Comparison of ENCODE assay signal across 14 cellular contexts in genomic region chr22:48947636-48948035, GRCh38.
DNase-seq lines count a peak whose midpoint lies in the region; ATAC-seq and TF ChIP-seq lines count a peak whose summit lies in the region.
"Had no signal": no experiment of that assay in that cellular context is flagged by ENCODE, and none has a peak within 500 bp of the region (broad histone marks: within the 10 kb centered on the region; RNA-seq: fewer than 3 reads in every experiment).

No MANE protein-coding gene starts in this region.

- H3K4me3 Mint-ChIP-seq in activated CD4-positive, alpha-beta memory T cell treated with anti-CD3 and anti-CD28 coated beads, Interleukin-2, amount 10 ng/mL, durations not matched to agents 7 days and 5 days = no peak overlapping the region
- no peak overlapping the region for H3K4me3 Mint-ChIP-seq in activated CD4-positive, alpha-beta memory T cell treated with anti-CD3 and anti-CD28 coated beads for 36 hours
- H3K4me3 Mint-ChIP-seq in natural killer cell = no peak overlapping the region
- H3K4me3 Mint-ChIP-seq in natural killer cell treated with Interleukin-12 subunit alpha and Interleukin-12 subunit beta and Interleukin-15 and Interleukin-18, amount 100 ng/mL, for 72 hours = no peak overlapping the region
- H3K4me3 Mint-ChIP-seq: CD8-positive, alpha-beta T cell had no signal

- CTCF ChIA-PET in activated CD4-positive, alpha-beta memory T cell treated with anti-CD3 and anti-CD28 coated beads, Interleukin-2, amount 10 ng/mL, durations not matched to agents 7 days and 5 days (lab: Charles Lee) = no interaction called here
- CTCF ChIA-PET in activated CD4-positive, alpha-beta memory T cell treated with anti-CD3 and anti-CD28 coated beads for 36 hours (lab: Charles Lee) = no interaction called here

- no peaks in the 10 kb centered on the region for H3K9me3 Mint-ChIP-seq in activated CD4-positive, alpha-beta memory T cell treated with anti-CD3 and anti-CD28 coated beads, Interleukin-2, amount 10 ng/mL, durations not matched to agents 7 days and 5 days
- H3K9me3 Mint-ChIP-seq in activated CD4-positive, alpha-beta memory T cell treated with anti-CD3 and anti-CD28 coated beads for 36 hours = no peaks in the 10 kb centered on the region
- no peaks in the 10 kb centered on the region for H3K9me3 Mint-ChIP-seq in natural killer cell
- H3K9me3 Mint-ChIP-seq in natural killer cell treated with Interleukin-12 subunit alpha and Interleukin-12 subunit beta and Interleukin-15 and Interleukin-18, amount 100 ng/mL, for 72 hours = no peaks in the 10 kb centered on the region
- H3K9me3 Mint-ChIP-seq: CD8-positive, alpha-beta T cell had no signal

- no peak overlapping the region for H3K27ac Mint-ChIP-seq in activated CD4-positive, alpha-beta memory T cell treated with anti-CD3 and anti-CD28 coated beads, Interleukin-2, amount 10 ng/mL, durations not matched to agents 7 days and 5 days
- H3K27ac Mint-ChIP-seq in activated CD4-positive, alpha-beta memory T cell treated with anti-CD3 and anti-CD28 coated beads for 36 hours = no peak overlapping the region
- no peak overlapping the region for H3K27ac Mint-ChIP-seq in natural killer cell
- no peak overlapping the region for H3K27ac Mint-ChIP-seq in natural killer cell treated with Interleukin-12 subunit alpha and Interleukin-12 subunit beta and Interleukin-15 and Interleukin-18, amount 100 ng/mL, for 72 hours
- H3K27ac Mint-ChIP-seq: CD14-positive monocyte; CD8-positive, alpha-beta T cell had no signal

- ATAC-seq in natural killer cell (no peak), sciatic nerve (no peak), HG03378 (IDR thresholded peaks at IDR 0.05; ENCODE audit: unreplicated experiment) (no peak), HG03108 (IDR thresholded peaks at IDR 0.05; ENCODE audit: unreplicated experiment) (no peak)
- ATAC-seq in natural killer cell treated with Interleukin-12 subunit alpha and Interleukin-12 subunit beta and Interleukin-15 and Interleukin-18, amount 100 ng/mL, for 72 hours = no peak
- ATAC-seq: CD8-positive, alpha-beta T cell had no signal

- no peaks in the 10 kb centered on the region for H3K36me3 Mint-ChIP-seq in activated CD4-positive, alpha-beta memory T cell treated with anti-CD3 and anti-CD28 coated beads, Interleukin-2, amount 10 ng/mL, durations not matched to agents 7 days and 5 days (ENCODE audit: low read depth)
- H3K36me3 Mint-ChIP-seq in activated CD4-positive, alpha-beta memory T cell treated with anti-CD3 and anti-CD28 coated beads for 36 hours = no peaks in the 10 kb centered on the region
- H3K36me3 Mint-ChIP-seq in natural killer cell = no peaks in the 10 kb centered on the region
- H3K36me3 Mint-ChIP-seq in natural killer cell treated with Interleukin-12 subunit alpha and Interleukin-12 subunit beta and Interleukin-15 and Interleukin-18, amount 100 ng/mL, for 72 hours = no peaks in the 10 kb centered on the region
- H3K36me3 Mint-ChIP-seq: CD14-positive monocyte; CD8-positive, alpha-beta T cell had no signal

- intact Hi-C loops in activated CD4-positive, alpha-beta memory T cell treated with anti-CD3 and anti-CD28 coated beads for 36 hours (cut with micrococcal nuclease) = no loop called here
- intact Hi-C loops in natural killer cell (cut with micrococcal nuclease) (no loop called here), sciatic nerve (cut with DNase I) (no loop called here)

- POLR2A ChIA-PET in activated CD4-positive, alpha-beta memory T cell treated with anti-CD3 and anti-CD28 coated beads, Interleukin-2, amount 10 ng/mL, durations not matched to agents 7 days and 5 days (lab: Charles Lee) = no interaction called here
- POLR2A ChIA-PET in activated CD4-positive, alpha-beta memory T cell treated with anti-CD3 and anti-CD28 coated beads for 36 hours (lab: Charles Lee) = no interaction called here

- no peaks in the 10 kb centered on the region for H3K27me3 Mint-ChIP-seq in activated CD4-positive, alpha-beta memory T cell treated with anti-CD3 and anti-CD28 coated beads, Interleukin-2, amount 10 ng/mL, durations not matched to agents 7 days and 5 days
- H3K27me3 Mint-ChIP-seq in activated CD4-positive, alpha-beta memory T cell treated with anti-CD3 and anti-CD28 coated beads for 36 hours = peaks cover 6% of the 10 kb centered on the region
- H3K27me3 Mint-ChIP-seq in natural killer cell (ENCODE audit: low read depth in 2 of 2) = no peaks in the 10 kb centered on the region
- H3K27me3 Mint-ChIP-seq in natural killer cell treated with Interleukin-12 subunit alpha and Interleukin-12 subunit beta and Interleukin-15 and Interleukin-18, amount 100 ng/mL, for 72 hours = no peaks in the 10 kb centered on the region

- TF ChIP-seq CTCF in natural killer cell (IDR thresholded peaks at IDR 0.05) = no peak

- peak; percentile 6 for DNase-seq in activated CD4-positive, alpha-beta memory T cell treated with anti-CD3 and anti-CD28 coated beads, Interleukin-2, amount 10 ng/mL, durations not matched to agents 7 days and 5 days
- DNase-seq in activated CD4-positive, alpha-beta memory T cell treated with anti-CD3 and anti-CD28 coated beads for 36 hours = no peak
- DNase-seq in natural killer cell = peak; percentile 7
- DNase-seq in natural killer cell treated with Interleukin-12 subunit alpha and Interleukin-12 subunit beta and Interleukin-15 and Interleukin-18, amount 100 ng/mL, for 72 hours (ENCODE audit: low spot score) = no peak
- peak; percentile 19 for DNase-seq in sciatic nerve (ENCODE audit: low spot score)
- DNase-seq in HPDE6-E6E7 (ENCODE audit: extremely low spot score) = no peak
- DNase-seq: Caco-2; CD8-positive, alpha-beta T cell; DND-41; GDM1; GOT3 had no signal

- no peaks in the 10 kb centered on the region for H3K4me1 Mint-ChIP-seq in activated CD4-positive, alpha-beta memory T cell treated with anti-CD3 and anti-CD28 coated beads, Interleukin-2, amount 10 ng/mL, durations not matched to agents 7 days and 5 days
- no peaks in the 10 kb centered on the region for H3K4me1 Mint-ChIP-seq in activated CD4-positive, alpha-beta memory T cell treated with anti-CD3 and anti-CD28 coated beads for 36 hours (ENCODE audit: low read depth)
- no peaks in the 10 kb centered on the region for H3K4me1 Mint-ChIP-seq in natural killer cell
- no peaks in the 10 kb centered on the region for H3K4me1 Mint-ChIP-seq in natural killer cell treated with Interleukin-12 subunit alpha and Interleukin-12 subunit beta and Interleukin-15 and Interleukin-18, amount 100 ng/mL, for 72 hours (ENCODE audit: low read depth in 2 of 2)
- H3K4me1 Mint-ChIP-seq: CD14-positive monocyte had no signal

Comparison
In these comparisons a context has a peak if more than half of its experiments do, and no peak if none do; other contexts are left out.
1. DNase-seq: peak in activated CD4-positive, alpha-beta memory T cell treated with anti-CD3 and anti-CD28 coated beads, Interleukin-2, amount 10 ng/mL, durations not matched to agents 7 days and 5 days (single experiment), natural killer cell (single experiment) and sciatic nerve (single experiment); none in activated CD4-positive, alpha-beta memory T cell treated with anti-CD3 and anti-CD28 coated beads for 36 hours (single experiment), natural killer cell treated with Interleukin-12 subunit alpha and Interleukin-12 subunit beta and Interleukin-15 and Interleukin-18, amount 100 ng/mL, for 72 hours (single experiment) and HPDE6-E6E7 (single experiment).